ENCODE assay signal across 7 cellular contexts in the genomic region with DNA sequence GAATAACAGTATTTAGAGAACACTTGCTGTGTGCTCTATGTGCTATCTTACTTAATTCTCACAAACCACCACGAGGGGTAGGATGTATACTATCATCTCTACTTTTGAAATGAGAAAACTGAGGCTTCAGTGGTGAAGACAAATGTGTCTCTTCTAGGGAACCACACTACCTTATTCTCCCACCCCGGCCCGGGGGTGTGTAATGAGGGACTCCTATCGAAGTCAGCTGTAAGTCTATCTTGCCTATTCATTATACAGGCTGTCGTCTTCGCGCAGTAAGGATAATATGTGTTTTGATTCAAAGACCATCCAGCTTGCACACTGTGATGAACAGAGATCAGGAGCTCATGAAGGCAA. TPM values are rescaled to one million over a fixed set of nuclear protein-coding genes. Genes with fewer than 3 reads are reported as not detected.
DNase-seq lines count a peak whose midpoint lies in the region; ATAC-seq, FAIRE-seq and TF ChIP-seq lines count a peak whose summit lies in the region.

No MANE protein-coding gene starts in this region.

- H3K27me3 ChIP-seq in OCI-LY3 (ENCODE audit: low read depth, low read length) (no peaks in the 10 kb centered on the region), bronchial epithelial cell (ENCODE audit: control insufficient read depth, insufficient read depth, low read length) (no peaks in the 10 kb centered on the region)

- H4K20me1 ChIP-seq in OCI-LY3 (ENCODE audit: insufficient read depth, low read length): peaks cover 44% of the 10 kb centered on the region

- no peaks in the 10 kb centered on the region for H3K9me3 Mint-ChIP-seq in natural killer cell treated with Interleukin-12 subunit alpha and Interleukin-12 subunit beta and Interleukin-15 and Interleukin-18, amount 100 ng/mL, for 72 hours

- H3K9me3 ChIP-seq in OCI-LY3 (ENCODE audit: insufficient read depth, low read length): no peaks in the 10 kb centered on the region

- in situ Hi-C loops in GM13976 (cut with MboI; ENCODE audit: low sequenced_read_pairs, unreplicated experiment): no loop called here

- DNase-seq in GM13976 (ENCODE audit: low spot score): no peak
- no peak for DNase-seq in bronchial epithelial cell (ENCODE audit: low read depth)
- no peak for DNase-seq in natural killer cell treated with Interleukin-12 subunit alpha and Interleukin-12 subunit beta and Interleukin-15 and Interleukin-18, amount 100 ng/mL, for 72 hours (ENCODE audit: low spot score)
- no peak for DNase-seq in T1000 (lab: John Stamatoyannopoulos, UW)
- no peak for DNase-seq in NCI-H345 treated with DMSO at 0.1 percent for 48 hours (lab: John Stamatoyannopoulos, UW; ENCODE audit: unreplicated experiment)

- peaks cover 13% of the 10 kb centered on the region for H3K36me3 Mint-ChIP-seq in natural killer cell treated with Interleukin-12 subunit alpha and Interleukin-12 subunit beta and Interleukin-15 and Interleukin-18, amount 100 ng/mL, for 72 hours

- H3K4me1 ChIP-seq in OCI-LY3 (ENCODE audit: low read length): peaks cover 30% of the 10 kb centered on the region

- TF ChIP-seq CTCF in GM13976 (IDR thresholded peaks at IDR 0.05; ENCODE audit: borderline replicate concordance, control extremely low read depth, extremely low read depth, insufficient read depth, missing control alignments): peak; percentile 7
- no peak; the same call in 1 of the 2 replicates for TF ChIP-seq CTCF in OCI-LY3 (IDR thresholded peaks at IDR 0.05; ENCODE audit: low read depth, low read length)
- TF ChIP-seq CTCF in bronchial epithelial cell (IDR thresholded peaks at IDR 0.05; ENCODE audit: insufficient read depth, low read length, severe bottlenecking): no peak

- H3K4me3 ChIP-seq in OCI-LY3 (ENCODE audit: low read length) (peak overlapping the region; percentile 82), bronchial epithelial cell (ENCODE audit: low read depth, low read length) (peak overlapping the region; percentile 96)

- H2AFZ ChIP-seq in OCI-LY3 (ENCODE audit: low read depth, low read length): no peak overlapping the region

- peaks cover 40 to 48% of the 10 kb centered on the region in 2 donors for H3K4me1 Mint-ChIP-seq in natural killer cell treated with Interleukin-12 subunit alpha and Interleukin-12 subunit beta and Interleukin-15 and Interleukin-18, amount 100 ng/mL, for 72 hours (ENCODE audit: low read depth in 2 of 2)

- no peak for FAIRE-seq in bronchial epithelial cell (lab: Jason Lieb, UNC)

- H3K9ac ChIP-seq in OCI-LY3 (ENCODE audit: low read length): peak overlapping the region; percentile 79

- no peaks in the 10 kb centered on the region for H3K27me3 Mint-ChIP-seq in natural killer cell treated with Interleukin-12 subunit alpha and Interleukin-12 subunit beta and Interleukin-15 and Interleukin-18, amount 100 ng/mL, for 72 hours

- peak overlapping the region; percentile 76 to 86 for H3K27ac Mint-ChIP-seq in natural killer cell treated with Interleukin-12 subunit alpha and Interleukin-12 subunit beta and Interleukin-15 and Interleukin-18, amount 100 ng/mL, for 72 hours

- peak overlapping the region; percentile 70 for H3K27ac ChIP-seq in OCI-LY3 (ENCODE audit: low read length)

- H3K36me3 ChIP-seq in OCI-LY3 (replicated peaks; ENCODE audit: low read depth, low read length) (peaks cover 14% of the 10 kb centered on the region), bronchial epithelial cell (ENCODE audit: control insufficient read depth, insufficient read depth, low read length) (peaks cover 9% of the 10 kb centered on the region)

- H3K4me2 ChIP-seq in OCI-LY3 (ENCODE audit: low read length): peak overlapping the region; percentile 88

- peaks cover 55% of the 10 kb centered on the region for H3K79me2 ChIP-seq in OCI-LY3 (ENCODE audit: low read length)

- H3K4me3 Mint-ChIP-seq in natural killer cell treated with Interleukin-12 subunit alpha and Interleukin-12 subunit beta and Interleukin-15 and Interleukin-18, amount 100 ng/mL, for 72 hours: peak overlapping the region; percentile 87

- peak; percentile 12 to 59 for ATAC-seq in natural killer cell treated with Interleukin-12 subunit alpha and Interleukin-12 subunit beta and Interleukin-15 and Interleukin-18, amount 100 ng/mL, for 72 hours
- no peak for ATAC-seq in HG03565 (IDR thresholded peaks at IDR 0.05; ENCODE audit: unreplicated experiment)

RNA-seq across cellular contexts. Expression of a gene that starts 1.1 kb away (rescaled TPM):
- 20.9 and 31.1 TPM in 2 replicates for total RNA-seq in bronchial epithelial cell
- total RNA-seq in natural killer cell treated with Interleukin-12 subunit alpha and Interleukin-12 subunit beta and Interleukin-15 and Interleukin-18, amount 100 ng/mL, for 72 hours: 100 to 1,000 TPM in 1 of 2 donors, 10 to 100 TPM in 1; 91.5 to 136 TPM

RNA-seq across cellular contexts. Expression of a gene that starts 1.3 kb away (rescaled TPM):
- 1.4 and 3.7 TPM in 2 replicates for total RNA-seq in bronchial epithelial cell
- 10 to 100 TPM in 1 of 2 donors, 1 to 10 TPM in 1; 8.0 to 12.1 TPM for total RNA-seq in natural killer cell treated with Interleukin-12 subunit alpha and Interleukin-12 subunit beta and Interleukin-15 and Interleukin-18, amount 100 ng/mL, for 72 hours
